8 cellular contexts compared by ENCODE assay signal in genomic region chr3:18422972-18423371, GRCh38. TPM values are rescaled to one million over a fixed set of nuclear protein-coding genes. Genes with fewer than 3 reads are reported as not detected.
DNase-seq lines count a peak whose midpoint lies in the region; ATAC-seq and TF ChIP-seq lines count a peak whose summit lies in the region.

No MANE protein-coding gene starts in this region.

- CTCF ChIA-PET in OCI-LY7 (lab: Charles Lee; ENCODE audit: unreplicated experiment) = no interaction called here

- H3K4me3 ChIP-seq in GM23338 = peak overlapping the region; percentile 81
- H3K4me3 ChIP-seq in OCI-LY7 (ENCODE audit: low read depth, low read length, poor library complexity, severe bottlenecking) = peak overlapping the region; percentile 81
- H3K4me3 ChIP-seq in retinal pigment epithelial cell (ENCODE audit: low read length) = peak overlapping the region; percentile 81

- H3K27ac ChIP-seq in GM23338 (ENCODE audit: low read depth) = no peak overlapping the region
- H3K27ac ChIP-seq in OCI-LY7 (ENCODE audit: low read depth, low read length, poor library complexity, severe bottlenecking) = no peak overlapping the region

- H3K36me3 Mint-ChIP-seq in GM23338 (ENCODE audit: low read depth) = 0 out of 3 replicates have a peak, but pooled peaks cover 3% of the 10 kb centered on the region

- H3K79me2 ChIP-seq in GM23338 (replicated peaks; ENCODE audit: insufficient read depth) (peaks cover 33% of the 10 kb centered on the region), OCI-LY7 (ENCODE audit: insufficient read depth, low read depth, low read length) (no peaks in the 10 kb centered on the region)

- H3K9me2 ChIP-seq in GM23338 (ENCODE audit: insufficient read depth) = no peaks in the 10 kb centered on the region
- no peaks in the 10 kb centered on the region for H3K9me2 ChIP-seq in OCI-LY7 (ENCODE audit: insufficient read depth, low read length)

- H3K27me3 Mint-ChIP-seq in GM23338 (ENCODE audit: insufficient read depth, low read depth, poor library complexity) = peaks cover 4% of the 10 kb centered on the region

- no peaks in the 10 kb centered on the region for H3K9me3 ChIP-seq in OCI-LY7 (ENCODE audit: low read length)

- H3F3A ChIP-seq in GM23338 (replicated peaks; ENCODE audit: low read depth) = no peaks in the 10 kb centered on the region

- H3K4me3 Mint-ChIP-seq in GM23338 = peak overlapping the region; percentile 96

- intact Hi-C loops in OCI-LY7 (cut with micrococcal nuclease; ENCODE audit: unreplicated experiment) = loop anchor here (5.0 kb wide), 1 partner anchor 79 kb away; no protein-coding TSS in a partner anchor

- H3K4me2 ChIP-seq in GM23338 = peak overlapping the region; percentile 97
- peak overlapping the region; percentile 99 for H3K4me2 ChIP-seq in OCI-LY7 (ENCODE audit: low read length)

- no peaks in the 10 kb centered on the region for H3K36me3 ChIP-seq in GM23338 (ENCODE audit: insufficient read depth)
- no peaks in the 10 kb centered on the region for H3K36me3 ChIP-seq in OCI-LY7 (ENCODE audit: insufficient read depth, low read length)

- BruUV-seq in OCI-LY7 (replicated peaks; lab: Mats Ljungman, UMichigan) = no TSS peak

- TF ChIP-seq CTCF in GM23338 (conservative IDR thresholded peaks at IDR 0.05; ENCODE audit: low read depth in 2 of 2) = no peak
- TF ChIP-seq CTCF in OCI-LY7 (conservative IDR thresholded peaks at IDR 0.05; ENCODE audit: low read length) = no peak
- no peak for TF ChIP-seq CTCF in retinal pigment epithelial cell (conservative IDR thresholded peaks at IDR 0.05; ENCODE audit: low read depth, low read length)

- no peak for ATAC-seq in GM23338
- no peak for ATAC-seq in HG03460 (IDR thresholded peaks at IDR 0.05; ENCODE audit: unreplicated experiment)

- H3K9me3 Mint-ChIP-seq in GM23338 = no peaks in the 10 kb centered on the region

- H2AFZ ChIP-seq in GM23338 = no peak overlapping the region
- no peak overlapping the region for H2AFZ ChIP-seq in OCI-LY7 (ENCODE audit: low read length)

- peaks cover 16% of the 10 kb centered on the region for H3K27me3 ChIP-seq in GM23338 (ENCODE audit: insufficient read depth)

- H3K4me1 Mint-ChIP-seq in GM23338 = peaks cover 32% of the 10 kb centered on the region

- POLR2A ChIA-PET in OCI-LY7 (lab: Charles Lee) = no interaction called here

- H4K20me1 ChIP-seq in GM23338 (replicated peaks; ENCODE audit: insufficient read depth) (no peaks in the 10 kb centered on the region; the same call in 1 of the 2 replicates), OCI-LY7 (ENCODE audit: insufficient read depth, low read length) (no peaks in the 10 kb centered on the region)

- H3K4me1 ChIP-seq in GM23338 (ENCODE audit: insufficient read depth) (peaks cover 31% of the 10 kb centered on the region), OCI-LY7 (ENCODE audit: insufficient read depth, low read length, poor library complexity, severe bottlenecking) (peaks cover 12% of the 10 kb centered on the region)

- DNase-seq in GM23338 (ENCODE audit: low spot score) = peak; percentile 16
- no peak for DNase-seq in OCI-LY7 (ENCODE audit: low spot score)
- DNase-seq in fibroblast of peridontal ligament (ENCODE audit: extremely low read depth) = peak; percentile 36
- no peak for DNase-seq in retinal pigment epithelial cell (ENCODE audit: low read depth)
- no peak for DNase-seq in retina
- DNase-seq in CD1c-positive myeloid dendritic cell (ENCODE audit: extremely low spot score) = no peak
- DNase-seq in NCI-H774 (lab: John Stamatoyannopoulos, UW) = no peak

- no peak overlapping the region for H3K27ac Mint-ChIP-seq in GM23338

TF ChIP-seq in GM23338, 12 proteins besides CTCF, POLR2A, EP300 and RAD21 (continues in another document):
- TF ChIP-seq REST (IDR thresholded peaks at IDR 0.05; ENCODE audit: unreplicated experiment) = no peak
- TF ChIP-seq CREB1 (CRISPR knock-in tag; IDR thresholded peaks at IDR 0.05; ENCODE audit: low read depth) = no peak
- no peak for TF ChIP-seq EZH2 (IDR thresholded peaks at IDR 0.05; ENCODE audit: low read depth, unreplicated experiment)
- no peak for TF ChIP-seq JUNB (IDR thresholded peaks at IDR 0.05; ENCODE audit: unreplicated experiment)
- TF ChIP-seq ZNF462 (CRISPR knock-in tag; IDR thresholded peaks at IDR 0.05) = no peak
- TF ChIP-seq ZNF114 (CRISPR knock-in tag; IDR thresholded peaks at IDR 0.05) = no peak

RNA-seq across cellular contexts. Expression of gene SATB1, which starts 2.2 kb away (rescaled TPM):
- total RNA-seq in GM23338 (2014; rRNA removed; shearing (Covaris generic)) = 26.8 and 28.9 TPM in 2 replicates
- polyA plus RNA-seq in GM23338 (2016; fragmentation: Nextera tagmentation; extraction: Ambion mirVana) = 17.0 and 17.4 TPM in 2 replicates
- 5.6 and 8.7 TPM in 2 replicates for total RNA-seq in OCI-LY7 (2014; rRNA removed; shearing (Covaris generic))
- total RNA-seq in OCI-LY7 (2022) = 2.5 and 2.7 TPM in 2 replicates

Comparison
In these comparisons a context has a peak if more than half of its experiments do, and no peak if none do; other contexts are left out.
1. DNase-seq: peak in GM23338 (single experiment) and fibroblast of peridontal ligament (single experiment); none in OCI-LY7 (single experiment), retinal pigment epithelial cell (single experiment), retina (single experiment), CD1c-positive myeloid dendritic cell (single experiment) and NCI-H774 (single experiment).
2. Peak in every context shown above with its lines, with median percentiles within 50 percentile points of each other: H3K4me3 ChIP-seq.